Comparison of ENCODE assay signal across 8 cellular contexts in the genomic region with DNA sequence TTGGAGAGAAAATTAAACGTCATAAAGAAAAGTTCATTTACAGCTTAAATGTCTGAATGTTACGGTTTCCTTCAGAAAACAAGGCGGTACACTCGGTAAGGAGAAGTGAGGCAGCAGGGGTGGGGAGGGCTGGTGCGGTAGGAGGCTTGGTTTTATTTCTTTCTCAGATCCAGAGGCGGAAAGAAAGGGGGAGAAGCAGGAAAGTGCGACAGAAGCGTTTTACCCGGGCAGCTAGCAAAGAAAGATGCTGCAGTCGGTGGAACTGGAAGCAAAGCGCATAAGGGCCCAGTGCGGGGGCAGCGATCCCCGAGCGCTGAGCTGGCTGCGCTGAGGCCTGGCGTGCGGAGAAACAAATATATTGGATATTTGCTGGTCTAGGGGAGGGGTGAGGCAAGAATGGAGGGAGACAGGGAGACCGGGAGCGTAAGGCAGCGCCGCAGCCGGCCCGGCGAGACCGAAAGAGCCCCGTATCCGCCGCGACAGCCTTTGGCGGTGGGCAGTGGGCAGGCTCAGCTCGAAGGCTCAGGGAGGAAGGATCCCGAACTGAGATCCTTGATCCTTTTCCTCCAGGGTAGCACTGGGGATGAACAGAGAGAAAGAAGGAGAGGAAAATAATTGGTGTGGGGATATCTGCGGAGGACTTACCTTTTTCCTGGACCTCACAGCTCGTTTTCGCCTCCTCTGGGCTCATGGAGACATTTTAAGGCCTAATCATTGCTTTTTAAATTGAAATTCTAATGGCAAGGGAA. TPM values are rescaled to one million over a fixed set of nuclear protein-coding genes. Genes with fewer than 3 reads are reported as not detected.
A peak's percentile ranks its signal among the peaks of the same experiment; 100 is the strongest.
DNase-seq lines count a peak whose midpoint lies in the region; ATAC-seq and TF ChIP-seq lines count a peak whose summit lies in the region.
"Had no signal": no experiment of that assay in that cellular context is flagged by ENCODE, and none has a peak within 500 bp of the region (broad histone marks: within the 10 kb centered on the region; RNA-seq: fewer than 3 reads in every experiment).

No MANE protein-coding gene starts in this region.

- H3K9me3 ChIP-seq in muscle layer of colon (ENCODE audit: low read length): no peaks in the 10 kb centered on the region
- H3K9me3 ChIP-seq: pancreas had no signal

- H3K27ac ChIP-seq in ACC112 (ENCODE audit: low read depth, low read length) (no peak overlapping the region), muscle layer of colon (ENCODE audit: low read depth, low read length) (peak overlapping the region; percentile 22), dorsolateral prefrontal cortex (no peak overlapping the region)
- H3K27ac ChIP-seq: pancreas had no signal

- H3K4me3 Mint-ChIP-seq in IgD-negative memory B cell: peak overlapping the region in 2 of 4 donors; percentile 6 to 51

- ATAC-seq in GM21825 (IDR thresholded peaks at IDR 0.05; ENCODE audit: unreplicated experiment): no peak
- ATAC-seq: pancreas had no signal

- H3K27me3 Mint-ChIP-seq in IgD-negative memory B cell: peaks cover 94% of the 10 kb centered on the region

- H2AFZ ChIP-seq in ACC112 (ENCODE audit: low read length, unreplicated experiment): no peak overlapping the region

- intact Hi-C loops in dorsolateral prefrontal cortex (cut with DNase I): no loop called here

- H3K27ac Mint-ChIP-seq in IgD-negative memory B cell: peak overlapping the region; percentile 46 to 87 (median 59)

- DNase-seq in AG08396 (ENCODE audit: low spot score) (no peak), dorsolateral prefrontal cortex (no peak)
- DNase-seq: NCI-H748 treated with DMSO at 0.1 percent for 48 hours had no signal

- peak overlapping the region; percentile 65 for H3K9ac ChIP-seq in muscle layer of colon (ENCODE audit: low read length)

- peaks cover 0 to 9% (median 0%) of the 10 kb centered on the region in 3 donors for H3K9me3 Mint-ChIP-seq in IgD-negative memory B cell

- peaks cover 3% of the 10 kb centered on the region for H3K4me1 ChIP-seq in ACC112 (ENCODE audit: control insufficient read depth, insufficient read depth, low read length, unreplicated experiment)
- H3K4me1 ChIP-seq in muscle layer of colon (ENCODE audit: insufficient read depth, low read length): peaks cover 11% of the 10 kb centered on the region
- H3K4me1 ChIP-seq: pancreas had no signal

- no peaks in the 10 kb centered on the region for H3K79me2 ChIP-seq in ACC112 (ENCODE audit: control insufficient read depth, insufficient read depth, low read length, unreplicated experiment)

- H3K36me3 ChIP-seq in ACC112 (ENCODE audit: insufficient read depth, low read length) (no peaks in the 10 kb centered on the region), muscle layer of colon (ENCODE audit: insufficient read depth, low read length) (no peaks in the 10 kb centered on the region)
- H3K36me3 ChIP-seq: pancreas had no signal

- peaks cover 2% of the 10 kb centered on the region for H3K36me3 Mint-ChIP-seq in IgD-negative memory B cell

- no peak for TF ChIP-seq CTCF in dorsolateral prefrontal cortex (IDR thresholded peaks at IDR 0.05 in 54 of 56, conservative IDR thresholded peaks at IDR 0.05 in 2 of 56; ENCODE audit: low read depth in 1 of 56, partially characterized antibody in 56 of 56)

- H3K27me3 ChIP-seq in ACC112 (ENCODE audit: insufficient read depth, low read length): peaks cover 100% of the 10 kb centered on the region
- H3K27me3 ChIP-seq in muscle layer of colon (ENCODE audit: control insufficient read depth in 1 of 2, insufficient read depth in 2 of 2, low read length in 2 of 2): peaks cover 62 to 98% of the 10 kb centered on the region in 2 donors
- H3K27me3 ChIP-seq in dorsolateral prefrontal cortex: peaks cover 9 to 100% (median 100%) of the 10 kb centered on the region in 45 donors

- H3K4me1 Mint-ChIP-seq in IgD-negative memory B cell: peaks cover 10 to 31% (median 12%) of the 10 kb centered on the region in 3 donors

- 0 out of 2 replicates have a peak overlapping the region, but pooled peaks have one; percentile 49 for H3K4me3 ChIP-seq in ACC112 (ENCODE audit: low read depth, low read length)
- peak overlapping the region; percentile 31 to 49 for H3K4me3 ChIP-seq in muscle layer of colon (ENCODE audit: low read depth in 1 of 2, low read length in 2 of 2)
- no peak overlapping the region for H3K4me3 ChIP-seq in dorsolateral prefrontal cortex
- H3K4me3 ChIP-seq: pancreas had no signal

RNA-seq across cellular contexts. Expression of a gene that starts 6.4 kb away (rescaled TPM):
- polyA plus RNA-seq in IgD-negative memory B cell: not detected
- not detected for total RNA-seq in dorsolateral prefrontal cortex
- total RNA-seq: pancreas had no signal
- polyA plus RNA-seq: pancreas had no signal

RNA-seq across cellular contexts. Expression of a gene that starts 8.2 kb away (rescaled TPM):
- polyA plus RNA-seq in IgD-negative memory B cell: not detected
- total RNA-seq in dorsolateral prefrontal cortex: not detected
- total RNA-seq: pancreas had no signal
- polyA plus RNA-seq: pancreas had no signal

RNA-seq across cellular contexts. Expression of a gene that starts 11.9 kb away (rescaled TPM):
- not detected for polyA plus RNA-seq in IgD-negative memory B cell
- total RNA-seq in dorsolateral prefrontal cortex: not detected
- total RNA-seq: pancreas had no signal
- polyA plus RNA-seq: pancreas had no signal

RNA-seq across cellular contexts. Expression of a gene that starts 18.4 kb away (rescaled TPM):
- not detected for polyA plus RNA-seq in IgD-negative memory B cell
- under 1 TPM in 1 of 120 experiments, not detected in 119; 0.34 TPM for total RNA-seq in dorsolateral prefrontal cortex

RNA-seq across cellular contexts. Expression of a gene that starts 27.9 kb away (rescaled TPM):
- polyA plus RNA-seq in IgD-negative memory B cell: not detected
- total RNA-seq in dorsolateral prefrontal cortex: not detected
- polyA plus RNA-seq: pancreas had no signal

Comparison
In these comparisons a context has a peak if more than half of its experiments do, and no peak if none do; other contexts are left out.
1. H3K4me3 ChIP-seq: peak in ACC112 (single experiment) and muscle layer of colon (2 of 2); none in dorsolateral prefrontal cortex (0 of 59).